9 cellular contexts compared by ENCODE assay signal in genomic region chr18:53567935-53568574, GRCh38.
A peak's percentile ranks its signal among the peaks of the same experiment; 100 is the strongest.
DNase-seq lines count a peak whose midpoint lies in the region; ATAC-seq, FAIRE-seq and TF ChIP-seq lines count a peak whose summit lies in the region.
"Had no signal": no experiment of that assay in that cellular context is flagged by ENCODE, and none has a peak within 500 bp of the region (broad histone marks: within the 10 kb centered on the region; RNA-seq: fewer than 3 reads in every experiment).

No MANE protein-coding gene starts in this region.

- WGBS in liver, result 51% methylated on average over 12 of the region's 12 CpGs
- WGBS in sigmoid colon, 2 donors, result 59 to 62% methylated on average over 12 of the region's 12 CpGs

- H3K9me3 ChIP-seq in breast epithelium (no peaks in the 10 kb centered on the region), liver (ENCODE audit: control insufficient read depth in 4 of 4, low read length in 3 of 4) (no peaks in the 10 kb centered on the region), sigmoid colon (no peaks in the 10 kb centered on the region)

- peak; percentile 69 for ATAC-seq in GM21619 (IDR thresholded peaks at IDR 0.05; ENCODE audit: unreplicated experiment)
- ATAC-seq in activated T-cell treated with anti-CD3 and anti-CD28 coated beads, Interleukin-2, amount 50 U/mL, for 4 hours, result no peak
- ATAC-seq: naive thymus-derived CD8-positive, alpha-beta T cell had no signal

- H3K4me1 ChIP-seq in breast epithelium (no peaks in the 10 kb centered on the region), liver (ENCODE audit: control insufficient read depth in 4 of 4, insufficient read depth in 4 of 4, low read length in 3 of 4) (no peaks in the 10 kb centered on the region), sigmoid colon (peaks cover 0 to 12% (median 7%) of the 10 kb centered on the region in 4 donors)

- H3K36me3 Mint-ChIP-seq in activated T-cell treated with anti-CD3 and anti-CD28 coated beads, Interleukin-2, amount 50 U/mL, for 4 hours (ENCODE audit: insufficient read depth), result no peaks in the 10 kb centered on the region
- H3K36me3 Mint-ChIP-seq: naive thymus-derived CD8-positive, alpha-beta T cell had no signal

- peak; percentile 41 to 72 for TF ChIP-seq RAD21 in liver (IDR thresholded peaks at IDR 0.05)

- intact Hi-C loops in breast epithelium (cut with DNase I; ENCODE audit: low total_unique reads), result no loop called here
- intact Hi-C loops in sigmoid colon (cut with DNase I), result no loop called here

- H3K36me3 ChIP-seq in breast epithelium (no peaks in the 10 kb centered on the region), liver (ENCODE audit: control insufficient read depth in 4 of 4, insufficient read depth in 3 of 4, low read depth in 1 of 4, low read length in 3 of 4) (no peaks in the 10 kb centered on the region), sigmoid colon (no peaks in the 10 kb centered on the region)

- H3K27ac ChIP-seq in breast epithelium (no peak overlapping the region), liver (ENCODE audit: low read depth in 1 of 2, low read length in 2 of 2) (no peak overlapping the region), sigmoid colon (no peak overlapping the region)

- no peak overlapping the region for H3K9ac ChIP-seq in liver (ENCODE audit: low read depth in 1 of 2, low read length in 2 of 2)

- no peaks in the 10 kb centered on the region for H3K4me1 Mint-ChIP-seq in activated T-cell treated with anti-CD3 and anti-CD28 coated beads, Interleukin-2, amount 50 U/mL, for 4 hours (ENCODE audit: low read depth)
- H3K4me1 Mint-ChIP-seq: naive thymus-derived CD8-positive, alpha-beta T cell had no signal

- H3K27me3 ChIP-seq in breast epithelium, result no peaks in the 10 kb centered on the region
- H3K27me3 ChIP-seq in liver (ENCODE audit: control insufficient read depth in 4 of 4, insufficient read depth in 4 of 4, low read length in 3 of 4), result peaks cover 0 to 8% (median 0%) of the 10 kb centered on the region in 4 donors
- no peaks in the 10 kb centered on the region for H3K27me3 ChIP-seq in sigmoid colon

- no peak overlapping the region for H3K4me3 Mint-ChIP-seq in activated T-cell treated with anti-CD3 and anti-CD28 coated beads, Interleukin-2, amount 50 U/mL, for 4 hours
- H3K4me3 Mint-ChIP-seq: naive thymus-derived CD8-positive, alpha-beta T cell had no signal

- peak; percentile 64 for TF ChIP-seq CTCF in D721Med (IDR thresholded peaks at IDR 0.05; ENCODE audit: insufficient read depth, missing control alignments)
- TF ChIP-seq CTCF in breast epithelium (IDR thresholded peaks at IDR 0.05), result peak in 2 of 3 donors; percentile 29 to 57
- TF ChIP-seq CTCF in liver (IDR thresholded peaks at IDR 0.05; ENCODE audit: low read depth, low read length, missing input control), result peak; percentile 56
- TF ChIP-seq CTCF in sigmoid colon (IDR thresholded peaks at IDR 0.05), result peak in 2 of 4 experiments; percentile 22 to 42

- peak; percentile 97 for FAIRE-seq in D721Med (lab: Jason Lieb, UNC)

- H3K9me3 Mint-ChIP-seq in activated T-cell treated with anti-CD3 and anti-CD28 coated beads, Interleukin-2, amount 50 U/mL, for 4 hours, result no peaks in the 10 kb centered on the region
- H3K9me3 Mint-ChIP-seq: naive thymus-derived CD8-positive, alpha-beta T cell had no signal

- no peak for TF ChIP-seq POLR2A in breast epithelium (IDR thresholded peaks at IDR 0.05)
- no peak for TF ChIP-seq POLR2A in sigmoid colon (IDR thresholded peaks at IDR 0.05)

- H3K4me3 ChIP-seq in breast epithelium, result no peak overlapping the region
- H3K4me3 ChIP-seq in liver (ENCODE audit: low read depth in 1 of 3, low read length in 3 of 3), result no peak overlapping the region
- no peak overlapping the region for H3K4me3 ChIP-seq in sigmoid colon

- no peak for TF ChIP-seq EP300 in sigmoid colon (IDR thresholded peaks at IDR 0.05)

- DNase-seq in D721Med (ENCODE audit: insufficient read length, low spot score) (no peak), NCI-H2171 (lab: John Stamatoyannopoulos, UW) (peak; percentile 32), breast epithelium (ENCODE audit: low spot score in 2 of 2) (no peak), sigmoid colon (no peak)
- DNase-seq in activated T-cell treated with anti-CD3 and anti-CD28 coated beads, Interleukin-2, amount 50 U/mL, for 4 hours, result no peak
- no peak for DNase-seq in activated CD4-positive, alpha-beta T cell treated with anti-CD3 and anti-CD28 coated beads, Interleukin-2, amount 50 U/mL, for 1 hour

- peaks cover 4% of the 10 kb centered on the region for H3K27me3 Mint-ChIP-seq in activated T-cell treated with anti-CD3 and anti-CD28 coated beads, Interleukin-2, amount 50 U/mL, for 4 hours (ENCODE audit: low read depth)

TF ChIP-seq in liver, 16 proteins besides CTCF, POLR2A, EP300 and RAD21:
- TF ChIP-seq FOXA2 (IDR thresholded peaks at IDR 0.05) (no peak), ZBTB33 (IDR thresholded peaks at IDR 0.05) (no peak), RXRA (IDR thresholded peaks at IDR 0.05) (no peak), ATF3 (IDR thresholded peaks at IDR 0.05) (no peak), YY1 (IDR thresholded peaks at IDR 0.05) (no peak), FOXA1 (IDR thresholded peaks at IDR 0.05) (no peak), GABPA (IDR thresholded peaks at IDR 0.05 in 1 of 2, conservative IDR thresholded peaks at IDR 0.05 in 1 of 2) (no peak), EGR1 (IDR thresholded peaks at IDR 0.05; ENCODE audit: low read depth in 2 of 2) (no peak)
- TF ChIP-seq, protein P1, sequence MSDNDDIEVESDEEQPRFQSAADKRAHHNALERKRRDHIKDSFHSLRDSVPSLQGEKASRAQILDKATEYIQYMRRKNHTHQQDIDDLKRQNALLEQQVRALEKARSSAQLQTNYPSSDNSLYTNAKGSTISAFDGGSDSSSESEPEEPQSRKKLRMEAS (IDR thresholded peaks at IDR 0.05), result no peak
